ENCODE assay signal across 20 cellular contexts in genomic region chr2:71472019-71472418, GRCh38.
"Had no signal": no experiment of that assay in that cellular context is flagged by ENCODE, and none has a peak within 500 bp of the region (broad histone marks: within the 10 kb centered on the region; RNA-seq: fewer than 3 reads in every experiment).

No MANE protein-coding gene starts in this region.

- DNase-seq: dermis blood vessel endothelial cell; erythroblast; head of caudate nucleus; kidney; left colon; left ventricle myocardium superior; mesendoderm; mucosa of descending colon; natural killer cell; nucleus accumbens; pancreas; stimulated activated CD4-positive, alpha-beta T cell treated with anti-CD3 and anti-CD28 coated beads, Interleukin-2, amount 100 ng/mL, for 48 hours; stimulated activated naive CD4-positive, alpha-beta T cell treated with Interleukin-2 at 50 U/mL for 16 hours; thyroid gland had no signal

- H3K4me3 ChIP-seq: hepatocyte, lung, mucosa of descending colon, pancreas, sigmoid colon, smooth muscle cell, suprapubic skin, thyroid gland had no signal

- H3K4me2 ChIP-seq: hepatocyte, smooth muscle cell had no signal

- H3K9me3 ChIP-seq: mucosa of descending colon, pancreas, sigmoid colon, suprapubic skin, thyroid gland had no signal

- ATAC-seq: left colon, left ventricle myocardium superior, mucosa of descending colon, natural killer cell, pancreas had no signal

- H3K27me3 ChIP-seq: pancreas, sigmoid colon, thyroid gland had no signal

- H3K27ac ChIP-seq: foreskin keratinocyte, hepatocyte, pancreas, sigmoid colon, suprapubic skin, thyroid gland had no signal

- H3K4me1 ChIP-seq: foreskin keratinocyte, pancreas had no signal

- H2AFZ ChIP-seq: hepatocyte had no signal

- H3K36me3 ChIP-seq: pancreas, sigmoid colon, suprapubic skin, thyroid gland had no signal
